ENCODE assay signal across 32 cellular contexts in genomic region chr10:43257210-43258031, GRCh38. TPM values are rescaled to one million over a fixed set of nuclear protein-coding genes. Genes with fewer than 3 reads are reported as not detected.
A peak's percentile ranks its signal among the peaks of the same experiment; 100 is the strongest.
DNase-seq lines count a peak whose midpoint lies in the region; ATAC-seq, FAIRE-seq and TF ChIP-seq lines count a peak whose summit lies in the region.
"Had no signal": no experiment of that assay in that cellular context is flagged by ENCODE, and none has a peak within 500 bp of the region (broad histone marks: within the 10 kb centered on the region; RNA-seq: fewer than 3 reads in every experiment).

No MANE protein-coding gene starts in this region.

- TF ChIP-seq EP300 in esophagus muscularis mucosa (IDR thresholded peaks at IDR 0.05) = no peak

- H3K4me3 ChIP-seq in esophagus muscularis mucosa = no peak overlapping the region
- H3K4me3 ChIP-seq: body of pancreas, right atrium auricular region had no signal

- no peaks in the 10 kb centered on the region for H3K36me3 Mint-ChIP-seq in progenitor cell of endocrine pancreas (ENCODE audit: insufficient read depth)
- H3K36me3 Mint-ChIP-seq: type B pancreatic cell had no signal

- no peak for TF ChIP-seq POLR2A in esophagus muscularis mucosa (IDR thresholded peaks at IDR 0.05; ENCODE audit: low read depth)

- no peak for ATAC-seq in HG02970 (IDR thresholded peaks at IDR 0.05; ENCODE audit: low FRiP score, unreplicated experiment)
- ATAC-seq in HG02973 (IDR thresholded peaks at IDR 0.05; ENCODE audit: unreplicated experiment) = no peak
- ATAC-seq in HG02981 (IDR thresholded peaks at IDR 0.05; ENCODE audit: unreplicated experiment) = no peak
- ATAC-seq: body of pancreas, HCT116, Panc1 had no signal

- H3K4me1 ChIP-seq in esophagus muscularis mucosa = peaks cover 0 to 18% (median 7%) of the 10 kb centered on the region in 4 donors
- H3K4me1 ChIP-seq: BE2C, body of pancreas had no signal

- no peak for TF ChIP-seq CTCF in esophagus muscularis mucosa (IDR thresholded peaks at IDR 0.05)
- no peak for TF ChIP-seq CTCF in progenitor cell of endocrine pancreas (IDR thresholded peaks at IDR 0.05; ENCODE audit: unreplicated experiment)

- no peaks in the 10 kb centered on the region for H3K36me3 ChIP-seq in esophagus muscularis mucosa
- H3K36me3 ChIP-seq: BE2C, right atrium auricular region had no signal

- no peak overlapping the region for H3K27ac Mint-ChIP-seq in progenitor cell of endocrine pancreas
- H3K27ac Mint-ChIP-seq: activated CD4-positive, alpha-beta T cell treated with anti-CD3 and anti-CD28 coated beads, Interleukin-2, amount 10 ng/mL, durations not matched to agents 7 days and 5 days; endodermal cell; type B pancreatic cell had no signal

- WGBS in esophagus muscularis mucosa = 93% methylated on average over 11 of the region's 13 CpGs

- H3K27me3 Mint-ChIP-seq in progenitor cell of endocrine pancreas = peaks cover 9% of the 10 kb centered on the region

- FAIRE-seq in GM19239 (lab: Jason Lieb, UNC) = no peak
- FAIRE-seq: A204.1, GM18507 had no signal

- peaks cover 0 to 25% (median 0%) of the 10 kb centered on the region in 4 donors for H3K27me3 ChIP-seq in esophagus muscularis mucosa
- H3K27me3 ChIP-seq: BE2C, body of pancreas, right atrium auricular region had no signal

- no peaks in the 10 kb centered on the region for H3K4me1 Mint-ChIP-seq in progenitor cell of endocrine pancreas (ENCODE audit: low read depth)
- H3K4me1 Mint-ChIP-seq: endodermal cell had no signal

- H3K9me3 Mint-ChIP-seq in progenitor cell of endocrine pancreas (ENCODE audit: low read depth) = no peaks in the 10 kb centered on the region
- H3K9me3 Mint-ChIP-seq: activated CD4-positive, alpha-beta T cell treated with anti-CD3 and anti-CD28 coated beads, Interleukin-2, amount 10 ng/mL, durations not matched to agents 7 days and 5 days; endodermal cell; type B pancreatic cell had no signal

- peak; percentile 8 for DNase-seq in NCI-H2196 (lab: John Stamatoyannopoulos, UW; ENCODE audit: unreplicated experiment)
- DNase-seq in NCI-H2196 treated with DMSO at 0.1 percent for 48 hours (lab: John Stamatoyannopoulos, UW; ENCODE audit: unreplicated experiment) = no peak
- DNase-seq in GM19239 (ENCODE audit: insufficient read length, low spot score) = peak; percentile 6
- DNase-seq in esophagus muscularis mucosa (ENCODE audit: extremely low spot score) = peak; percentile 86
- peak; percentile 8 for DNase-seq in progenitor cell of endocrine pancreas (ENCODE audit: low spot score, unreplicated experiment)
- DNase-seq: activated CD4-positive, alpha-beta T cell treated with anti-CD3 and anti-CD28 coated beads, Interleukin-2, amount 10 ng/mL, durations not matched to agents 7 days and 5 days; activated CD8-positive, alpha-beta memory T cell treated with anti-CD3 and anti-CD28 coated beads, Interleukin-2, amount 50 U/mL, for 48 hours; activated effector memory CD4-positive, alpha-beta T cell treated with Interleukin-2 at 50 U/mL for 16 hours; BE2C; Caco-2; EL; endodermal cell; kidney glomerular epithelial cell; mammary epithelial cell; NCI-H1048; NCI-H1930; NCI-H446 treated with DMSO at 0.1 percent for 48 hours; NK-92 treated with Interleukin-12 subunit alpha and Interleukin-12 subunit beta, amount 100 ng/mL, for 24 hours; nucleus accumbens; T-helper 2 cell had no signal

- no peak overlapping the region for H3K4me3 Mint-ChIP-seq in progenitor cell of endocrine pancreas (ENCODE audit: low read depth)
- H3K4me3 Mint-ChIP-seq: activated CD4-positive, alpha-beta T cell treated with anti-CD3 and anti-CD28 coated beads, Interleukin-2, amount 10 ng/mL, durations not matched to agents 7 days and 5 days; endodermal cell; type B pancreatic cell had no signal

- no peak overlapping the region for H3K27ac ChIP-seq in esophagus muscularis mucosa (replicated peaks in 1 of 4)
- H3K27ac ChIP-seq: body of pancreas, KMS-11, right atrium auricular region had no signal

- intact Hi-C loops in esophagus muscularis mucosa (cut with DNase I) = no loop called here

- no peaks in the 10 kb centered on the region for H3K9me3 ChIP-seq in esophagus muscularis mucosa
- H3K9me3 ChIP-seq: BE2C, body of pancreas, Caco-2, right atrium auricular region had no signal

RNA-seq across cellular contexts. Expression of gene RASGEF1A, which starts 9.4 kb away (rescaled TPM):
- 1 to 10 TPM in 2 of 4 donors, under 1 TPM in 2; 0.42 to 7.1 (median 1.0) TPM for total RNA-seq in esophagus muscularis mucosa
- 1.2 and 2.2 TPM in 2 replicates for total RNA-seq in progenitor cell of endocrine pancreas
- total RNA-seq: HT1080 had no signal
